ENCODE assay signal across 24 cellular contexts in genomic region chr6:159807150-159807859, GRCh38. TPM values are rescaled to one million over a fixed set of nuclear protein-coding genes. Genes with fewer than 3 reads are reported as not detected.
DNase-seq lines count a peak whose midpoint lies in the region; ATAC-seq, FAIRE-seq and TF ChIP-seq lines count a peak whose summit lies in the region.
"Had no signal": no experiment of that assay in that cellular context is flagged by ENCODE, and none has a peak within 500 bp of the region (broad histone marks: within the 10 kb centered on the region; RNA-seq: fewer than 3 reads in every experiment).

No MANE protein-coding gene starts in this region.

- H3K27me3 ChIP-seq in RWPE2 (ENCODE audit: insufficient read depth, poor library complexity, severe bottlenecking) (no peaks in the 10 kb centered on the region), pancreas (no peaks in the 10 kb centered on the region), gastroesophageal sphincter (no peaks in the 10 kb centered on the region)
- no peaks in the 10 kb centered on the region for H3K27me3 ChIP-seq in CD8-positive, alpha-beta T cell (ENCODE audit: insufficient read depth, low read length)
- H3K27me3 ChIP-seq: adrenal gland had no signal

- CTCF ChIA-PET in CD8-positive, alpha-beta T cell (lab: Charles Lee), result interaction anchor here (0.7 to 0.9 kb wide), 2 partner anchors 16 to 34 kb away, joined by 3 read pairs; no protein-coding TSS in a partner anchor

- H3K9me3 ChIP-seq in RWPE2 (ENCODE audit: severe bottlenecking) (no peaks in the 10 kb centered on the region), pancreas (no peaks in the 10 kb centered on the region), gastroesophageal sphincter (no peaks in the 10 kb centered on the region)
- no peaks in the 10 kb centered on the region for H3K9me3 ChIP-seq in CD8-positive, alpha-beta T cell (ENCODE audit: low read length)
- H3K9me3 ChIP-seq: adrenal gland had no signal

- no peaks in the 10 kb centered on the region for H3K36me3 Mint-ChIP-seq in CD8-positive, alpha-beta T cell
- H3K36me3 Mint-ChIP-seq: CD14-positive monocyte; natural killer cell treated with Interleukin-12 subunit alpha and Interleukin-12 subunit beta and Interleukin-15 and Interleukin-18, amount 100 ng/mL, for 72 hours had no signal

- WGBS in pancreas, 2 donors, result 52 to 71% methylated on average over 5 of the region's 5 CpGs
- 88 to 89% methylated on average over 3 of the region's 5 CpGs for WGBS in gastroesophageal sphincter (ENCODE audit: low coverage in 1 of 2), 2 donors

- DNase-seq in HT1080 (ENCODE audit: low read depth) (peak; percentile 69), RWPE2 (ENCODE audit: low spot score) (no peak), fibroblast of the aortic adventitia (ENCODE audit: low read depth) (peak; percentile 71), pancreas (peak in 2 of 6 donors; percentile 37 to 46), NCI-H82 treated with DMSO at 0.1 percent for 48 hours (lab: John Stamatoyannopoulos, UW; ENCODE audit: unreplicated experiment) (no peak)
- no peak for DNase-seq in CD8-positive, alpha-beta T cell
- DNase-seq: activated CD4-positive, alpha-beta T cell treated with anti-CD3 and anti-CD28 coated beads, Interleukin-2, amount 10 ng/mL, durations not matched to agents 7 days and 5 days; activated effector memory CD4-positive, alpha-beta T cell treated with anti-CD3 and anti-CD28 coated beads, Interleukin-2, amount 50 U/mL, for 16 hours; effector memory CD4-positive, alpha-beta T cell; GF-D8; kidney; NCI-H1048; NCI-H69; SIG-M5; stimulated activated CD4-positive, alpha-beta T cell treated with anti-CD3 and anti-CD28 coated beads, Interleukin-4, amount 100 ng/mL, for 24 hours; T-helper 1 cell had no signal

- ATAC-seq in RWPE2 (ENCODE audit: low read depth), result peak; percentile 89
- ATAC-seq in pancreas, result peak; percentile 77 to 88 (median 83)
- ATAC-seq in CD8-positive, alpha-beta T cell, result no peak
- no peak for ATAC-seq in HG03469 (IDR thresholded peaks at IDR 0.05; ENCODE audit: unreplicated experiment)
- ATAC-seq in gastroesophageal sphincter, result no peak
- ATAC-seq: natural killer cell treated with Interleukin-12 subunit alpha and Interleukin-12 subunit beta and Interleukin-15 and Interleukin-18, amount 100 ng/mL, for 72 hours had no signal

- POLR2A ChIA-PET in CD8-positive, alpha-beta T cell (lab: Charles Lee), result no interaction called here

- H3K27me3 Mint-ChIP-seq in CD8-positive, alpha-beta T cell (ENCODE audit: low read depth), result no peaks in the 10 kb centered on the region
- H3K27me3 Mint-ChIP-seq: activated CD4-positive, alpha-beta T cell treated with anti-CD3 and anti-CD28 coated beads, Interleukin-2, amount 10 ng/mL, durations not matched to agents 7 days and 5 days; natural killer cell treated with Interleukin-12 subunit alpha and Interleukin-12 subunit beta and Interleukin-15 and Interleukin-18, amount 100 ng/mL, for 72 hours had no signal

- no peaks in the 10 kb centered on the region for H3K9me3 Mint-ChIP-seq in CD8-positive, alpha-beta T cell
- H3K9me3 Mint-ChIP-seq: activated CD4-positive, alpha-beta T cell treated with anti-CD3 and anti-CD28 coated beads, Interleukin-2, amount 10 ng/mL, durations not matched to agents 7 days and 5 days; CD14-positive monocyte; natural killer cell treated with Interleukin-12 subunit alpha and Interleukin-12 subunit beta and Interleukin-15 and Interleukin-18, amount 100 ng/mL, for 72 hours had no signal

- H3K27ac ChIP-seq in RWPE2 (ENCODE audit: poor library complexity, severe bottlenecking), result no peak overlapping the region
- H3K27ac ChIP-seq in pancreas, result peak overlapping the region; percentile 38 to 70 (median 64)
- no peak overlapping the region for H3K27ac ChIP-seq in CD8-positive, alpha-beta T cell (ENCODE audit: low read depth, low read length)
- no peak overlapping the region for H3K27ac ChIP-seq in gastroesophageal sphincter
- H3K27ac ChIP-seq: adrenal gland had no signal

- no peak overlapping the region for H3K4me3 ChIP-seq in RWPE2 (ENCODE audit: severe bottlenecking)
- no peak overlapping the region for H3K4me3 ChIP-seq in fibroblast of the aortic adventitia (ENCODE audit: low read depth, low read length)
- H3K4me3 ChIP-seq in pancreas, result no peak overlapping the region
- H3K4me3 ChIP-seq in CD8-positive, alpha-beta T cell (ENCODE audit: low read depth, low read length), result no peak overlapping the region
- H3K4me3 ChIP-seq in gastroesophageal sphincter, result no peak overlapping the region
- H3K4me3 ChIP-seq: adrenal gland had no signal

- TF ChIP-seq CTCF in RWPE2 (IDR thresholded peaks at IDR 0.05; ENCODE audit: poor library complexity, severe bottlenecking) (no peak), fibroblast of the aortic adventitia (IDR thresholded peaks at IDR 0.05; ENCODE audit: insufficient read depth, low read length) (no peak), pancreas (IDR thresholded peaks at IDR 0.05) (no peak), gastroesophageal sphincter (IDR thresholded peaks at IDR 0.05) (no peak)
- no peak for TF ChIP-seq CTCF in CD8-positive, alpha-beta T cell (IDR thresholded peaks at IDR 0.05)

- H3K36me3 ChIP-seq in RWPE2 (ENCODE audit: low read depth), result peaks cover 8% of the 10 kb centered on the region
- H3K36me3 ChIP-seq in pancreas, result no peaks in the 10 kb centered on the region
- no peaks in the 10 kb centered on the region for H3K36me3 ChIP-seq in CD8-positive, alpha-beta T cell (ENCODE audit: insufficient read depth, low read length)
- peaks cover 0 to 3% of the 10 kb centered on the region in 2 donors for H3K36me3 ChIP-seq in gastroesophageal sphincter
- H3K36me3 ChIP-seq: adrenal gland had no signal

- no peak for FAIRE-seq in pancreas (lab: Jason Lieb, UNC)
- FAIRE-seq: kidney had no signal

- no peak overlapping the region for H3K27ac Mint-ChIP-seq in CD8-positive, alpha-beta T cell
- H3K27ac Mint-ChIP-seq: activated CD4-positive, alpha-beta T cell treated with anti-CD3 and anti-CD28 coated beads, Interleukin-2, amount 10 ng/mL, durations not matched to agents 7 days and 5 days; CD14-positive monocyte; natural killer cell treated with Interleukin-12 subunit alpha and Interleukin-12 subunit beta and Interleukin-15 and Interleukin-18, amount 100 ng/mL, for 72 hours; progenitor cell of endocrine pancreas had no signal

- H3K4me1 Mint-ChIP-seq in CD8-positive, alpha-beta T cell (ENCODE audit: low read depth), result no peaks in the 10 kb centered on the region

- no peak for TF ChIP-seq EP300 in gastroesophageal sphincter (IDR thresholded peaks at IDR 0.05)

- H3K4me1 ChIP-seq in RWPE2 (ENCODE audit: insufficient read depth, poor library complexity, severe bottlenecking) (peaks cover 5% of the 10 kb centered on the region), pancreas (peaks cover 0 to 6% (median 3%) of the 10 kb centered on the region in 3 donors), gastroesophageal sphincter (no peaks in the 10 kb centered on the region)
- no peaks in the 10 kb centered on the region for H3K4me1 ChIP-seq in CD8-positive, alpha-beta T cell (ENCODE audit: insufficient read depth, low read length)
- H3K4me1 ChIP-seq: adrenal gland had no signal

- no peak overlapping the region for H3K4me3 Mint-ChIP-seq in CD8-positive, alpha-beta T cell
- H3K4me3 Mint-ChIP-seq: activated CD4-positive, alpha-beta T cell treated with anti-CD3 and anti-CD28 coated beads, Interleukin-2, amount 10 ng/mL, durations not matched to agents 7 days and 5 days; CD14-positive monocyte; natural killer cell treated with Interleukin-12 subunit alpha and Interleukin-12 subunit beta and Interleukin-15 and Interleukin-18, amount 100 ng/mL, for 72 hours had no signal

- TF ChIP-seq POLR2A in gastroesophageal sphincter (IDR thresholded peaks at IDR 0.05), result no peak

- intact Hi-C loops in pancreas (cut with DNase I), result no loop called here
- intact Hi-C loops in CD8-positive, alpha-beta T cell (cut with DNase I, micrococcal nuclease), result no loop called here

RNA-seq across cellular contexts. Expression of gene PNLDC1, which starts 7.2 kb away (rescaled TPM):
- not detected in 2 replicates for total RNA-seq in HT1080 (2014; rRNA removed; shearing (Covaris generic))
- not detected in 2 replicates for polyA plus RNA-seq in HT1080 (2015; cell fraction: cytosol; rRNA removed)
- not detected in 2 replicates for polyA plus RNA-seq in HT1080 (2015; cell fraction: nucleus; rRNA removed)
- total RNA-seq in fibroblast of the aortic adventitia (ENCODE audit: low replicate concordance) (not detected in 2 replicates), pancreas (1 to 10 TPM in 1 of 6 donors, under 1 TPM in 5; 0.21 to 1.4 (median 0.46) TPM), gastroesophageal sphincter (under 1 TPM in 1 of 4 donors, not detected in 3; 0.47 TPM)
- 1 to 10 TPM; 1.4 to 1.7 TPM for polyA plus RNA-seq in pancreas
- not detected for total RNA-seq in CD8-positive, alpha-beta T cell
- total RNA-seq: H4, kidney, mesenteric fat pad, progenitor cell of endocrine pancreas had no signal
- polyA plus RNA-seq: CD14-positive monocyte had no signal

RNA-seq across cellular contexts. Expression of gene MRPL18, which starts 17.0 kb away (rescaled TPM):
- 144 and 155 TPM in 2 replicates for total RNA-seq in HT1080 (2014; rRNA removed; shearing (Covaris generic))
- polyA plus RNA-seq in HT1080 (2015; cell fraction: cytosol; rRNA removed), result 117 and 122 TPM in 2 replicates
- polyA plus RNA-seq in HT1080 (2015; cell fraction: nucleus; rRNA removed), result 44.6 and 55.3 TPM in 2 replicates
- total RNA-seq in fibroblast of the aortic adventitia (ENCODE audit: low replicate concordance) (70.6 and 103 TPM in 2 replicates), pancreas (10 to 100 TPM; 19.3 to 28.2 (median 25.0) TPM), gastroesophageal sphincter (100 to 1,000 TPM in 1 of 4 donors, 10 to 100 TPM in 3; 58.0 to 107 (median 66.3) TPM)
- 10 to 100 TPM; 45.0 to 47.9 TPM for polyA plus RNA-seq in pancreas
- 10 to 100 TPM; 17.5 to 18.8 TPM for total RNA-seq in CD8-positive, alpha-beta T cell

RNA-seq across cellular contexts. Expression of gene TCP1, which starts 17.9 kb away (rescaled TPM):
- 438 and 555 TPM in 2 replicates for total RNA-seq in HT1080 (2014; rRNA removed; shearing (Covaris generic))
- 344 and 393 TPM in 2 replicates for polyA plus RNA-seq in HT1080 (2015; cell fraction: cytosol; rRNA removed)
- polyA plus RNA-seq in HT1080 (2015; cell fraction: nucleus; rRNA removed), result 405 and 516 TPM in 2 replicates
- total RNA-seq in fibroblast of the aortic adventitia (ENCODE audit: low replicate concordance), result 203 and 249 TPM in 2 replicates
- 10 to 100 TPM; 60.6 to 85.1 (median 75.2) TPM for total RNA-seq in pancreas
- 10 to 100 TPM; 43.7 to 91.7 TPM for polyA plus RNA-seq in pancreas
- 100 to 1,000 TPM; 221 to 222 TPM for total RNA-seq in CD8-positive, alpha-beta T cell
- 100 to 1,000 TPM; 129 to 147 (median 138) TPM for total RNA-seq in gastroesophageal sphincter

RNA-seq across cellular contexts. Expression of gene ACAT2, which starts 45.5 kb away (rescaled TPM):
- total RNA-seq in HT1080 (2014; rRNA removed; shearing (Covaris generic)), result 97.0 and 99.1 TPM in 2 replicates
- polyA plus RNA-seq in HT1080 (2015; cell fraction: cytosol; rRNA removed), result 29.5 and 30.2 TPM in 2 replicates
- 23.1 and 25.8 TPM in 2 replicates for polyA plus RNA-seq in HT1080 (2015; cell fraction: nucleus; rRNA removed)
- total RNA-seq in fibroblast of the aortic adventitia (ENCODE audit: low replicate concordance), result 22.1 and 66.2 TPM in 2 replicates
- total RNA-seq in pancreas, result 1 to 10 TPM; 3.3 to 9.6 (median 7.4) TPM
- polyA plus RNA-seq in pancreas, result 10 to 100 TPM in 1 of 2 donors, 1 to 10 TPM in 1; 6.7 to 10.1 TPM
- 10 to 100 TPM; 23.3 to 24.1 TPM for total RNA-seq in CD8-positive, alpha-beta T cell
- total RNA-seq in gastroesophageal sphincter, result 10 to 100 TPM in 2 of 4 donors, 1 to 10 TPM in 2; 3.1 to 11.7 (median 9.1) TPM

Comparison
In these comparisons a context has a peak if more than half of its experiments do, and no peak if none do; other contexts are left out.
1. DNase-seq: peak in HT1080 (single experiment) and fibroblast of the aortic adventitia (single experiment); none in RWPE2 (single experiment), NCI-H82 treated with DMSO at 0.1 percent for 48 hours (single experiment) and CD8-positive, alpha-beta T cell (0 of 7).
2. ATAC-seq: peak in RWPE2 (single experiment) and pancreas (4 of 4); none in CD8-positive, alpha-beta T cell (single experiment), HG03469 (single experiment) and gastroesophageal sphincter (single experiment).
3. H3K27ac ChIP-seq: peak in pancreas (4 of 4); none in RWPE2 (single experiment), CD8-positive, alpha-beta T cell (single experiment) and gastroesophageal sphincter (0 of 4).